25 cellular contexts compared by ENCODE assay signal in genomic region chr3:193496658-193497057, GRCh38.
"Had no signal": no experiment of that assay in that cellular context is flagged by ENCODE, and none has a peak within 500 bp of the region (broad histone marks: within the 10 kb centered on the region; RNA-seq: fewer than 3 reads in every experiment).

No MANE protein-coding gene starts in this region.

- DNase-seq: stimulated activated CD4-positive, alpha-beta T cell treated with anti-CD3 and anti-CD28 coated beads, Interleukin-2, amount 100 ng/mL, for 48 hours; stimulated activated CD4-positive, alpha-beta T cell treated with anti-CD3 and anti-CD28 coated beads, Interleukin-4, amount 100 ng/mL, for 1 hour; stimulated activated CD4-positive, alpha-beta T cell treated with anti-CD3 and anti-CD28 coated beads, Interleukin-4, amount 100 ng/mL, for 24 hours; stimulated activated CD4-positive, alpha-beta T cell treated with anti-CD3 and anti-CD28 coated beads, Interleukin-4, amount 100 ng/mL, for 4 hours; stimulated activated CD8-positive, alpha-beta memory T cell treated with anti-CD3 and anti-CD28 coated beads, Interleukin-4, amount 100 ng/mL, for 48 hours; stimulated activated naive B cell treated with anti-CD40 and anti-IgM and Interleukin-4, amounts not matched to agents 10 μg/mL and 1 μg/mL and 100 μg/mL, for 72 hours; stimulated activated naive CD4-positive, alpha-beta T cell; stimulated activated naive CD4-positive, alpha-beta T cell treated with Interleukin-2 at 50 U/mL for 16 hours; stimulated activated naive CD8-positive, alpha-beta T cell treated with anti-CD3 and anti-CD28 coated beads, Interleukin-15, amount 100 ng/mL, for 72 hours; stimulated activated naive CD8-positive, alpha-beta T cell treated with anti-CD3 and anti-CD28 coated beads, Interleukin-15, Interleukin-2, amounts not matched to agents 100 U/mL and 50 U/mL, for 24 hours; stomach; substantia nigra; testis; thyroid gland; tibial artery; transverse colon; trophoblast cell; upper lobe of right lung; uterus had no signal

- H3K9me3 ChIP-seq: stomach, suprapubic skin, testis, thoracic aorta, thyroid gland, tibial artery, tibial nerve, transverse colon, upper lobe of left lung, upper lobe of right lung, uterus, vagina had no signal

- H3K36me3 ChIP-seq: stomach, suprapubic skin, thoracic aorta, thyroid gland, tibial artery, tibial nerve, transverse colon, upper lobe of left lung, upper lobe of right lung, uterus, vagina had no signal

- H3K4me1 ChIP-seq: testis, tibial artery, transverse colon, uterus, vagina had no signal

- H3K27ac ChIP-seq: stomach, suprapubic skin, testis, thoracic aorta, thyroid gland, tibial artery, tibial nerve, transverse colon, upper lobe of left lung, upper lobe of right lung, uterus, vagina had no signal

- FAIRE-seq: urothelium cell line had no signal

- H3K4me3 ChIP-seq: stomach, suprapubic skin, testis, thoracic aorta, thyroid gland, tibial artery, tibial nerve, transverse colon, upper lobe of left lung, upper lobe of right lung, uterus, vagina had no signal
